In the genomic region with DNA sequence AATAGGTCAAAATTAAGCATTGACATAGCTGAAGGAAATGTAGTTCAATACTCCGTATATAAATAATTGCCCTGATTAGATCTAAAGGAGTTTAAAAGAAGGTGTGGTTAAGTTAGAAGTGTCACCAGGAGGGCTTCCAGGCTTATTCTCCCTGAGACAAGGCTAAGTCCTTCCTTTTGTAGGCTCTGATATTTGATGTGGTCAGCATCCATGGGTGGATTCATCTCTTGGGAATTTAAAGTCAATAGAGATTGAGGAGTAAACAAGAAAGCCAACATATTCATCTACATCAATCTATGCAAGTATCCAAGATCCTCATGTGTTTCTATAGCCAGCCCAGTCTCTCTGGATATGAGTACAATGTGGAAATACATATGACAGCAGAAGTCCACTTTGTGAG, we compare ENCODE assay signal across 28 cellular contexts.
"Had no signal": no experiment of that assay in that cellular context is flagged by ENCODE, and none has a peak within 500 bp of the region (broad histone marks: within the 10 kb centered on the region; RNA-seq: fewer than 3 reads in every experiment).

No MANE protein-coding gene starts in this region.

- H3K27ac ChIP-seq: neutrophil, pancreas, psoas muscle, right lobe of liver, sigmoid colon, stomach, thoracic aorta, thyroid gland, tibial nerve, upper lobe of left lung, vagina had no signal

- ATAC-seq: natural killer cell; pancreas; psoas muscle; right lobe of liver; stimulated activated effector memory CD8-positive, alpha-beta T cell treated with anti-CD3 and anti-CD28 coated beads, Interleukin-12 subunit alpha, Interleukin-12 subunit beta, amount 100 ng/mL, for 72 hours; stimulated activated naive B cell treated with anti-CD40 and anti-IgM and Interleukin-4, amounts not matched to agents 10 μg/mL and 1 μg/mL and 100 μg/mL, for 72 hours had no signal

- H3K4me1 ChIP-seq: pancreas, psoas muscle, right lobe of liver had no signal

- H3K27me3 ChIP-seq: neutrophil, pancreas, right lobe of liver, sigmoid colon, stomach, thyroid gland, tibial nerve, upper lobe of left lung, vagina had no signal

- H3K4me3 Mint-ChIP-seq: natural killer cell; nephron progenitor cell; neural crest cell; stimulated activated effector memory CD8-positive, alpha-beta T cell treated with anti-CD3 and anti-CD28 coated beads, Interleukin-12 subunit alpha, Interleukin-12 subunit beta, amount 100 ng/mL, for 72 hours; stimulated activated naive B cell treated with anti-CD40 and anti-IgM and Interleukin-4, amounts not matched to agents 10 μg/mL and 1 μg/mL and 100 μg/mL, for 72 hours; stimulated activated naive CD8-positive, alpha-beta T cell treated with anti-CD3 and anti-CD28 coated beads, Interleukin-15, Interleukin-2, amounts not matched to agents 100 ng/mL and 50 ng/mL, for 24 hours had no signal

- H3K36me3 Mint-ChIP-seq: natural killer cell; stimulated activated effector memory CD8-positive, alpha-beta T cell treated with anti-CD3 and anti-CD28 coated beads, Interleukin-12 subunit alpha, Interleukin-12 subunit beta, amount 100 ng/mL, for 72 hours; stimulated activated naive B cell treated with anti-CD40 and anti-IgM and Interleukin-4, amounts not matched to agents 10 μg/mL and 1 μg/mL and 100 μg/mL, for 72 hours had no signal

- H3K4me3 ChIP-seq: pancreas, psoas muscle, right lobe of liver, sigmoid colon, stomach, thoracic aorta, thyroid gland, tibial nerve, upper lobe of left lung, vagina had no signal

- H3K9me3 ChIP-seq: pancreas, psoas muscle, right lobe of liver, thoracic aorta, thyroid gland, upper lobe of left lung, vagina had no signal

- H3K27ac Mint-ChIP-seq: natural killer cell; nephron progenitor cell; progenitor cell of endocrine pancreas; stimulated activated effector memory CD8-positive, alpha-beta T cell treated with anti-CD3 and anti-CD28 coated beads, Interleukin-12 subunit alpha, Interleukin-12 subunit beta, amount 100 ng/mL, for 72 hours; stimulated activated naive B cell treated with anti-CD40 and anti-IgM and Interleukin-4, amounts not matched to agents 10 μg/mL and 1 μg/mL and 100 μg/mL, for 72 hours; stimulated activated naive CD8-positive, alpha-beta T cell treated with anti-CD3 and anti-CD28 coated beads, Interleukin-15, Interleukin-2, amounts not matched to agents 100 ng/mL and 50 ng/mL, for 24 hours had no signal

- H3K4me1 Mint-ChIP-seq: natural killer cell; nephron progenitor cell; neural crest cell; stimulated activated effector memory CD8-positive, alpha-beta T cell treated with anti-CD3 and anti-CD28 coated beads, Interleukin-12 subunit alpha, Interleukin-12 subunit beta, amount 100 ng/mL, for 72 hours; stimulated activated naive B cell treated with anti-CD40 and anti-IgM and Interleukin-4, amounts not matched to agents 10 μg/mL and 1 μg/mL and 100 μg/mL, for 72 hours had no signal

- H3K36me3 ChIP-seq: neutrophil, pancreas, right lobe of liver, sigmoid colon, stomach, thoracic aorta, thyroid gland, tibial nerve, upper lobe of left lung, vagina had no signal

- DNase-seq: natural killer cell; nephron progenitor cell; nucleus accumbens; pancreas; posterior cingulate gyrus; psoas muscle; right cardiac atrium; right lobe of liver; sigmoid colon; small intestine; stimulated activated CD4-positive, alpha-beta T cell treated with anti-CD3 and anti-CD28 coated beads, Interleukin-15, amount 100 ng/mL, for 24 hours; stimulated activated CD4-positive, alpha-beta T cell treated with anti-CD3 and anti-CD28 coated beads, Interleukin-2, amount 100 ng/mL, for 24 hours; stimulated activated CD4-positive, alpha-beta T cell treated with anti-CD3 and anti-CD28 coated beads, Interleukin-2, amount 100 ng/mL, for 48 hours; stimulated activated CD4-positive, alpha-beta T cell treated with anti-CD3 and anti-CD28 coated beads, Interleukin-4, amount 100 ng/mL, for 24 hours; stimulated activated naive B cell treated with anti-CD40 and anti-IgM and Interleukin-4, amounts not matched to agents 10 μg/mL and 1 μg/mL and 100 μg/mL, for 72 hours; stimulated activated naive CD4-positive, alpha-beta T cell treated with Interleukin-2 at 50 U/mL for 16 hours; stomach; thyroid gland; trophoblast cell; upper lobe of left lung had no signal
